8 cellular contexts compared by ENCODE assay signal in genomic region chr5:101390317-101390908, GRCh38.
DNase-seq lines count a peak whose midpoint lies in the region; FAIRE-seq and TF ChIP-seq lines count a peak whose summit lies in the region.

No MANE protein-coding gene starts in this region.

- DNase-seq in NCI-H187 treated with DMSO at 0.1 percent for 48 hours (lab: John Stamatoyannopoulos, UW), result peak; percentile 0
- no peak for DNase-seq in NCI-H187 (lab: John Stamatoyannopoulos, UW)
- peak; percentile 57 for DNase-seq in HCEC 1CT
- DNase-seq in NCI-H510A (lab: John Stamatoyannopoulos, UW), result peak; percentile 1
- peak; percentile 50 for DNase-seq in bronchial epithelial cell (ENCODE audit: low read depth)
- peak; percentile 68 for DNase-seq in medulla oblongata (ENCODE audit: extremely low spot score)
- no peak for DNase-seq in activated CD4-positive, CD25-positive, alpha-beta regulatory T cell treated with anti-CD3 and anti-CD28 coated beads, Interleukin-2, amount 50 U/mL, for 72 hours
- no peak for DNase-seq in NCI-H1048 (lab: John Stamatoyannopoulos, UW)

- peak; percentile 74 for TF ChIP-seq CTCF in bronchial epithelial cell (IDR thresholded peaks at IDR 0.05; ENCODE audit: insufficient read depth, low read length, severe bottlenecking)

- H3K27me3 ChIP-seq in bronchial epithelial cell (ENCODE audit: control insufficient read depth, insufficient read depth, low read length), result no peaks in the 10 kb centered on the region

- no peak overlapping the region for H3K4me3 ChIP-seq in bronchial epithelial cell (ENCODE audit: low read depth, low read length)

- H3K36me3 ChIP-seq in bronchial epithelial cell (ENCODE audit: control insufficient read depth, insufficient read depth, low read length), result no peaks in the 10 kb centered on the region

- FAIRE-seq in bronchial epithelial cell (lab: Jason Lieb, UNC), result no peak

Comparison
In these comparisons a context has a peak if more than half of its experiments do, and no peak if none do; other contexts are left out.
1. DNase-seq: peak in NCI-H187 treated with DMSO at 0.1 percent for 48 hours (single experiment), HCEC 1CT (single experiment), NCI-H510A (single experiment), bronchial epithelial cell (single experiment) and medulla oblongata (single experiment); none in NCI-H187 (0 of 2), activated CD4-positive, CD25-positive, alpha-beta regulatory T cell treated with anti-CD3 and anti-CD28 coated beads, Interleukin-2, amount 50 U/mL, for 72 hours (single experiment) and NCI-H1048 (single experiment).